Comparison of ENCODE assay signal across 7 cellular contexts in genomic region chr5:37836173-37837100, GRCh38. TPM values are rescaled to one million over a fixed set of nuclear protein-coding genes. Genes with fewer than 3 reads are reported as not detected.
DNase-seq lines count a peak whose midpoint lies in the region; ATAC-seq lines count a peak whose summit lies in the region.

No MANE protein-coding gene starts in this region.

- DNase-seq in HCEC 1CT (peak; percentile 27), hippocampal formation (lab: John Stamatoyannopoulos, UW) (peak; percentile 13 to 26), ACHN (no peak)
- no peak for DNase-seq in activated T-helper 2 cell treated with anti-CD3 and anti-CD28 coated beads, Interferon-gamma antibody, Interleukin-2, Interleukin-4, amounts not matched to agents 10 μg/mL and 5 μg/mL and 100 μg/mL, durations not matched to agents 14 hours and 24 hours and 36 hours (ENCODE audit: low spot score)
- peak; percentile 24 for DNase-seq in stimulated activated CD8-positive, alpha-beta memory T cell treated with anti-CD3 and anti-CD28 coated beads, Interleukin-4, amount 100 ng/mL, for 48 hours

- H3K9me3 Mint-ChIP-seq in activated T-helper 2 cell treated with anti-CD3 and anti-CD28 coated beads, Interferon-gamma antibody, Interleukin-2, Interleukin-4, amounts not matched to agents 10 μg/mL and 5 μg/mL and 100 μg/mL, durations not matched to agents 14 hours and 24 hours and 36 hours, result no peaks in the 10 kb centered on the region

- intact Hi-C loops in activated T-helper 2 cell treated with anti-CD3 and anti-CD28 coated beads, Interferon-gamma antibody, Interleukin-2, Interleukin-4, amounts not matched to agents 10 μg/mL and 5 μg/mL and 100 μg/mL, durations not matched to agents 14 hours and 24 hours and 36 hours (cut with micrococcal nuclease), result loop anchor here (1.0 to 10.0 kb wide), 2 partner anchors 357 to 422 kb away; no protein-coding TSS in a partner anchor

- H3K4me3 Mint-ChIP-seq in activated T-helper 2 cell treated with anti-CD3 and anti-CD28 coated beads, Interferon-gamma antibody, Interleukin-2, Interleukin-4, amounts not matched to agents 10 μg/mL and 5 μg/mL and 100 μg/mL, durations not matched to agents 14 hours and 24 hours and 36 hours (ENCODE audit: low read depth), result peak overlapping the region; percentile 49

- ATAC-seq in HG03457 (IDR thresholded peaks at IDR 0.05; ENCODE audit: unreplicated experiment) (no peak), HG03097 (IDR thresholded peaks at IDR 0.05; ENCODE audit: low FRiP score, unreplicated experiment) (no peak)

- H3K36me3 Mint-ChIP-seq in activated T-helper 2 cell treated with anti-CD3 and anti-CD28 coated beads, Interferon-gamma antibody, Interleukin-2, Interleukin-4, amounts not matched to agents 10 μg/mL and 5 μg/mL and 100 μg/mL, durations not matched to agents 14 hours and 24 hours and 36 hours (ENCODE audit: low read depth), result no peaks in the 10 kb centered on the region

- in situ Hi-C loops in ACHN (cut with HindIII; ENCODE audit: low pct_ligation_motif_present, low pct_unique_long_range_greater_than_20kb, low sequenced_read_pairs), result no loop called here

- H3K27ac Mint-ChIP-seq in activated T-helper 2 cell treated with anti-CD3 and anti-CD28 coated beads, Interferon-gamma antibody, Interleukin-2, Interleukin-4, amounts not matched to agents 10 μg/mL and 5 μg/mL and 100 μg/mL, durations not matched to agents 14 hours and 24 hours and 36 hours, result no peak overlapping the region

- H3K4me1 Mint-ChIP-seq in activated T-helper 2 cell treated with anti-CD3 and anti-CD28 coated beads, Interferon-gamma antibody, Interleukin-2, Interleukin-4, amounts not matched to agents 10 μg/mL and 5 μg/mL and 100 μg/mL, durations not matched to agents 14 hours and 24 hours and 36 hours (ENCODE audit: low read depth), result peaks cover 22% of the 10 kb centered on the region

- H3K27me3 Mint-ChIP-seq in activated T-helper 2 cell treated with anti-CD3 and anti-CD28 coated beads, Interferon-gamma antibody, Interleukin-2, Interleukin-4, amounts not matched to agents 10 μg/mL and 5 μg/mL and 100 μg/mL, durations not matched to agents 14 hours and 24 hours and 36 hours (ENCODE audit: low read depth), result peaks cover 82% of the 10 kb centered on the region

RNA-seq across cellular contexts. Expression of gene GDNF, which starts 3.4 kb away (rescaled TPM):
- 0.60 TPM in 1 of 2 replicates, not detected in the other for total RNA-seq in activated T-helper 2 cell treated with anti-CD3 and anti-CD28 coated beads, Interferon-gamma antibody, Interleukin-2, Interleukin-4, amounts not matched to agents 10 μg/mL and 5 μg/mL and 100 μg/mL, durations not matched to agents 14 hours and 24 hours and 36 hours

Comparison
In these comparisons a context has a peak if more than half of its experiments do, and no peak if none do; other contexts are left out.
1. DNase-seq: peak in HCEC 1CT (single experiment), hippocampal formation (2 of 2) and stimulated activated CD8-positive, alpha-beta memory T cell treated with anti-CD3 and anti-CD28 coated beads, Interleukin-4, amount 100 ng/mL, for 48 hours (single experiment); none in activated T-helper 2 cell treated with anti-CD3 and anti-CD28 coated beads, Interferon-gamma antibody, Interleukin-2, Interleukin-4, amounts not matched to agents 10 μg/mL and 5 μg/mL and 100 μg/mL, durations not matched to agents 14 hours and 24 hours and 36 hours (single experiment) and ACHN (single experiment).